Comparison of ENCODE assay signal across 1 cellular context in genomic region chr3:65030847-65031463, GRCh38.
A peak's percentile ranks its signal among the peaks of the same experiment; 100 is the strongest.
TF ChIP-seq lines count a peak whose summit lies in the region.

No MANE protein-coding gene starts in this region.

TF ChIP-seq in K562, 482 proteins besides CTCF, POLR2A, EP300 and RAD21 (continued from another document and continues in another):
- no peak for TF ChIP-seq MGA (IDR thresholded peaks at IDR 0.05)
- TF ChIP-seq MECOM (CRISPR knock-in tag; IDR thresholded peaks at IDR 0.05) = no peak
- peak; percentile 30; the same call in 1 of the 2 replicates for TF ChIP-seq EP400 (IDR thresholded peaks at IDR 0.05)
- no peak for TF ChIP-seq ATF4 (CRISPR knock-in tag; IDR thresholded peaks at IDR 0.05)
- peak; percentile 97 for TF ChIP-seq DPF2 (IDR thresholded peaks at IDR 0.05)
- TF ChIP-seq KAT7 (CRISPR knock-in tag; IDR thresholded peaks at IDR 0.05; ENCODE audit: borderline replicate concordance) = no peak
- no peak for TF ChIP-seq ZNF696 (CRISPR knock-in tag; conservative IDR thresholded peaks at IDR 0.05)
- TF ChIP-seq ZNF444 (CRISPR knock-in tag; IDR thresholded peaks at IDR 0.05) = no peak
- no peak for TF ChIP-seq COPS2 (conservative IDR thresholded peaks at IDR 0.05)
- no peak for TF ChIP-seq BRCA1 (IDR thresholded peaks at IDR 0.05)
- TF ChIP-seq BRCA1 (CRISPR knock-in tag; IDR thresholded peaks at IDR 0.05) = no peak
- TF ChIP-seq IRF1 (CRISPR knock-in tag; IDR thresholded peaks at IDR 0.05; ENCODE audit: borderline replicate concordance) = no peak
- no peak for TF ChIP-seq HNRNPLL (IDR thresholded peaks at IDR 0.05; ENCODE audit: low read depth, low read length, poor library complexity, severe bottlenecking)
- TF ChIP-seq SNRNP70 (optimal IDR thresholded peaks at IDR 0.05; ENCODE audit: low read depth, low read length) = no peak
- no peak for TF ChIP-seq GTF2F1 (IDR thresholded peaks at IDR 0.05; ENCODE audit: low read depth, low read length)
- TF ChIP-seq NFRKB (IDR thresholded peaks at IDR 0.05; ENCODE audit: low read depth) = peak; percentile 32; the same call in 1 of the 2 replicates
- no peak for TF ChIP-seq ZSCAN29 (IDR thresholded peaks at IDR 0.05)
- TF ChIP-seq ZBTB33 (CRISPR knock-in tag; IDR thresholded peaks at IDR 0.05) = no peak
- no peak for TF ChIP-seq ZMIZ1 (IDR thresholded peaks at IDR 0.05; ENCODE audit: low read depth in 2 of 2, low read length in 2 of 2)
- TF ChIP-seq DNMT1 (IDR thresholded peaks at IDR 0.05) = no peak
- TF ChIP-seq RFX1 (IDR thresholded peaks at IDR 0.05) = peak; percentile 65
- TF ChIP-seq ZSCAN32 (CRISPR knock-in tag; IDR thresholded peaks at IDR 0.05) = no peak
- peak; percentile 84 for TF ChIP-seq SMARCC2 (IDR thresholded peaks at IDR 0.05; ENCODE audit: low read depth)
- peak; percentile 60; the same call in 1 of the 2 replicates for TF ChIP-seq GATA2 (CRISPR knock-in tag; IDR thresholded peaks at IDR 0.05)
- TF ChIP-seq ZNF124 (CRISPR knock-in tag; IDR thresholded peaks at IDR 0.05) = no peak
- no peak for TF ChIP-seq REST (CRISPR knock-in tag; IDR thresholded peaks at IDR 0.05; ENCODE audit: low read depth)
- TF ChIP-seq CHCHD3 (CRISPR knock-in tag; IDR thresholded peaks at IDR 0.05) = no peak
- TF ChIP-seq ESRRA (IDR thresholded peaks at IDR 0.05; ENCODE audit: borderline replicate concordance, low read depth) = peak; percentile 55; the same call in 1 of the 2 replicates
- TF ChIP-seq ZNF174 (CRISPR knock-in tag; IDR thresholded peaks at IDR 0.05) = no peak
- no peak for TF ChIP-seq GABPB2 (CRISPR knock-in tag; conservative IDR thresholded peaks at IDR 0.05)
- TF ChIP-seq ZNF23 (CRISPR knock-in tag; IDR thresholded peaks at IDR 0.05) = no peak
- no peak for TF ChIP-seq TFAP4 (CRISPR knock-in tag; IDR thresholded peaks at IDR 0.05; ENCODE audit: borderline replicate concordance)
- no peak for TF ChIP-seq CREB5 (CRISPR knock-in tag; IDR thresholded peaks at IDR 0.05)
- no peak for TF ChIP-seq ZNF436 (CRISPR knock-in tag; IDR thresholded peaks at IDR 0.05)
